ENCODE assay signal across 23 cellular contexts in the genomic region with DNA sequence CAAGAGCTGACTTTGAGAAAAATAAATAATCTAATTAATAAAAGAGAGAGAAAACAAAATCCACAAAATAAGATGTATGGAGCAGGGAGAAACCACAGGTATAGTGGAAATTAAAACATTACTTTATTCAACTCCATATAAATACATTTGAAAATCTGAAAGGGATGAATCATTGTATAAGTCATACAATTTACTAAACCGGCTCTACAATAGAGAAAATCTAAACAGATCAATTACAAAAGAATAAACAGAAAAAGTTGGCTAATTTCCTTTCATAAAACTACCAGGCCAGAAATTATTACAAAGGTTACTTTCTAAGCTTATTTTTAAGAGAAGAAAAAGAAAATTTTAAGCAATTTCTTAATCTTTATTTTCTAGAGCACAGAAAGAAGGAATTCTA. TPM values are rescaled to one million over a fixed set of nuclear protein-coding genes. Genes with fewer than 3 reads are reported as not detected.
A peak's percentile ranks its signal among the peaks of the same experiment; 100 is the strongest.
DNase-seq lines count a peak whose midpoint lies in the region; ATAC-seq and TF ChIP-seq lines count a peak whose summit lies in the region.
"Had no signal": no experiment of that assay in that cellular context is flagged by ENCODE, and none has a peak within 500 bp of the region (broad histone marks: within the 10 kb centered on the region; RNA-seq: fewer than 3 reads in every experiment).

No MANE protein-coding gene starts in this region.

- H3K9ac ChIP-seq in PC-3 (ENCODE audit: low read length) = no peak overlapping the region
- H3K9ac ChIP-seq: BLaER1 had no signal

- TF ChIP-seq CTCF in PC-3 (conservative IDR thresholded peaks at IDR 0.05; ENCODE audit: low read depth, low read length) (no peak), foreskin keratinocyte (conservative IDR thresholded peaks at IDR 0.05) (no peak)

- H3K27me3 ChIP-seq in PC-3 (ENCODE audit: low read length) = no peaks in the 10 kb centered on the region
- no peaks in the 10 kb centered on the region for H3K27me3 ChIP-seq in foreskin keratinocyte
- H3K27me3 ChIP-seq: BE2C, BLaER1 had no signal

- no peaks in the 10 kb centered on the region for H3K36me3 ChIP-seq in PC-3 (ENCODE audit: low read depth, low read length)
- H3K36me3 ChIP-seq: BE2C, BLaER1 had no signal

- H3K9me3 ChIP-seq in PC-3 (ENCODE audit: low read length) = no peaks in the 10 kb centered on the region
- H3K9me3 ChIP-seq: BE2C, BLaER1 had no signal

- H4K20me1 ChIP-seq in PC-3 (ENCODE audit: low read length) = no peaks in the 10 kb centered on the region
- H4K20me1 ChIP-seq: BLaER1 had no signal

- H3F3A ChIP-seq in PC-3 (ENCODE audit: low read length, unreplicated experiment) = no peaks in the 10 kb centered on the region

- POLR2A ChIA-PET in PC-3 (lab: Charles Lee; ENCODE audit: unreplicated experiment) = no interaction called here

- intact Hi-C loops in PC-3 (cut with micrococcal nuclease) = no loop called here

- no peak overlapping the region for H2AFZ ChIP-seq in PC-3 (ENCODE audit: low read length)

- H3K4me2 ChIP-seq in PC-3 (ENCODE audit: low read length) = peak overlapping the region; percentile 41
- H3K4me2 ChIP-seq: BLaER1 had no signal

- no peaks in the 10 kb centered on the region for H3K9me2 ChIP-seq in PC-3 (replicated peaks; ENCODE audit: low read length)

- peak overlapping the region; percentile 5; the same call in 1 of the 2 replicates for H3K4me3 ChIP-seq in PC-3 (ENCODE audit: low read length)
- H3K4me3 ChIP-seq: BLaER1 had no signal

- CTCF ChIA-PET in PC-3 (lab: Charles Lee) = no interaction called here

- ATAC-seq in PC-3 (no peak), foreskin keratinocyte (peak; percentile 39), HG02610 (IDR thresholded peaks at IDR 0.05; ENCODE audit: unreplicated experiment) (no peak)

- no peaks in the 10 kb centered on the region for H3K79me2 ChIP-seq in PC-3 (ENCODE audit: low read length)

- H3K4me1 ChIP-seq in PC-3 (ENCODE audit: insufficient read depth, low read length) = peaks cover 16% of the 10 kb centered on the region
- peaks cover 7% of the 10 kb centered on the region for H3K4me1 ChIP-seq in foreskin keratinocyte
- H3K4me1 ChIP-seq: BE2C, BLaER1 had no signal

- peak; percentile 17 for DNase-seq in ELR (ENCODE audit: low read depth)
- peak; percentile 74 for DNase-seq in PC-3
- no peak for DNase-seq in foreskin keratinocyte
- DNase-seq in NAMALWA (ENCODE audit: low spot score) = no peak
- DNase-seq: 8988T; ACHN; BE2C; C1 segment of cervical spinal cord; CD4-positive, alpha-beta memory T cell; CD4-positive, CD25-positive, alpha-beta regulatory T cell; CD8-positive, alpha-beta memory T cell; COR-L47; DMS 273 treated with DMSO at 0.1 percent for 48 hours; DMS153; DMS53; DMS79; DND-41; EL; GF-D8 had no signal

- BruUV-seq in PC-3 (replicated peaks; lab: Mats Ljungman, UMichigan) = no TSS peak

- no peak overlapping the region for H3K27ac ChIP-seq in PC-3 (ENCODE audit: low read length)
- H3K27ac ChIP-seq in foreskin keratinocyte = no peak overlapping the region
- H3K27ac ChIP-seq: BLaER1 had no signal

RNA-seq across cellular contexts. Expression of a gene that starts 51.3 kb away (rescaled TPM):
- total RNA-seq in PC-3 (2014; rRNA removed) = not detected in 2 replicates
- 0.07 TPM in 2 replicates for total RNA-seq in foreskin keratinocyte
- 0.03 and 0.08 TPM in 2 replicates for polyA plus RNA-seq in foreskin keratinocyte
- total RNA-seq: CD4-positive, alpha-beta memory T cell; CD4-positive, CD25-positive, alpha-beta regulatory T cell; CD8-positive, alpha-beta memory T cell had no signal
- polyA plus RNA-seq: AG04450; CD14-positive monocyte; CD4-positive, alpha-beta memory T cell; CD8-positive, alpha-beta memory T cell had no signal

Comparison
In these comparisons a context has a peak if more than half of its experiments do, and no peak if none do; other contexts are left out.
1. DNase-seq: peak in ELR (single experiment) and PC-3 (single experiment); none in foreskin keratinocyte (0 of 2) and NAMALWA (single experiment).